1 cellular context compared by ENCODE assay signal in genomic region chr1:155941845-155942507, GRCh38.
TF ChIP-seq lines count a peak whose summit lies in the region.

No MANE protein-coding gene starts in this region.

TF ChIP-seq in endothelial cell of umbilical vein, 7 proteins besides CTCF, POLR2A, EP300 and RAD21:
- TF ChIP-seq EZH2 (IDR thresholded peaks at IDR 0.05; ENCODE audit: borderline replicate concordance, low read depth, low read length, severe bottlenecking): no peak
- peak; percentile 29 for TF ChIP-seq POLR2AphosphoS5 (IDR thresholded peaks at IDR 0.05; ENCODE audit: insufficient read depth, low read depth, low read length)
